Comparison of ENCODE assay signal across 8 cellular contexts in the genomic region with DNA sequence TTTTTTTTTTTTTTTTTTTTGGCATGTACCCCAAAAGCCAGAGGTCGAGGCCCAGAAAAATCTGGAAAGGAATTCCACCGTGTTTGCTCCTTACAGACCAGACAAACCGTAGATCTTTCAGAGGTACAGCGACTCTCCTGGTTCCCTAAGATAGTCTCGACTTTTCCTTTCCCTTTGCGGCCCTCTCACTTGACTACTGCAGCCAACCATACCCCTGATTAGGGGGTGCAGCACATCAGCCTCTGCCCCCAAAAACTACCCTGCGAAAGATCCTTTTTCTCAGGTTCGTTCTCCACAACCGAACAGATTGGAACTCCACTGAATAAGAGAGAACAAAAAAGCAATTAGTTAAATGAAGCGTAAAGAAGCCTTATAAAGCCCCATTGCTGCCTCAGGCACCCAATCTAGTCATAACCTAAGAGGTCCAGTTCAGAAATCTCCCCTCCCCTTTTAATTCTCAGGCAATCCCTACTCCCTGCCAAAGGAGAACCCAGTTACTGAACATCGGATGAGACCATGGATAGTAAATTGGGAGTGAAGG. TPM values are rescaled to one million over a fixed set of nuclear protein-coding genes. Genes with fewer than 3 reads are reported as not detected.
DNase-seq lines count a peak whose midpoint lies in the region; ATAC-seq and TF ChIP-seq lines count a peak whose summit lies in the region.

No MANE protein-coding gene starts in this region.

- no peak for DNase-seq in activated CD8-positive, alpha-beta memory T cell treated with anti-CD3 and anti-CD28 coated beads, Interleukin-2, amount 10 ng/mL, durations not matched to agents 7 days and 5 days
- DNase-seq in activated CD8-positive, alpha-beta memory T cell treated with anti-CD3 and anti-CD28 coated beads for 24 hours = no peak
- DNase-seq in breast epithelium (ENCODE audit: low spot score in 2 of 2) (no peak), lower lobe of right lung (no peak), uterus (no peak), SKM-1 treated with dmso at 0.1 percent for 144 hours (lab: John Stamatoyannopoulos, UW; ENCODE audit: unreplicated experiment) (no peak), SK-N-DZ (ENCODE audit: low spot score) (no peak)

- H3K27me3 Mint-ChIP-seq in activated CD8-positive, alpha-beta memory T cell treated with anti-CD3 and anti-CD28 coated beads, Interleukin-2, amount 10 ng/mL, durations not matched to agents 7 days and 5 days = no peaks in the 10 kb centered on the region

- H3K27me3 ChIP-seq in breast epithelium = no peaks in the 10 kb centered on the region
- H3K27me3 ChIP-seq in lower lobe of right lung (ENCODE audit: low read depth) = no peaks in the 10 kb centered on the region
- H3K27me3 ChIP-seq in uterus = no peaks in the 10 kb centered on the region

- H3K4me1 ChIP-seq in breast epithelium = no peaks in the 10 kb centered on the region
- H3K4me1 ChIP-seq in lower lobe of right lung = peaks cover 37% of the 10 kb centered on the region
- H3K4me1 ChIP-seq in uterus = peaks cover 4 to 9% of the 10 kb centered on the region in 2 donors

- no peaks in the 10 kb centered on the region for H3K9me3 Mint-ChIP-seq in activated CD8-positive, alpha-beta memory T cell treated with anti-CD3 and anti-CD28 coated beads, Interleukin-2, amount 10 ng/mL, durations not matched to agents 7 days and 5 days (ENCODE audit: low read depth)

- intact Hi-C loops in breast epithelium (cut with DNase I; ENCODE audit: low total_unique reads) (no loop called here), lower lobe of right lung (cut with DNase I) (no loop called here), uterus (cut with DNase I; ENCODE audit: low total_unique reads) (no loop called here)

- peaks cover 29% of the 10 kb centered on the region for H3K36me3 Mint-ChIP-seq in activated CD8-positive, alpha-beta memory T cell treated with anti-CD3 and anti-CD28 coated beads, Interleukin-2, amount 10 ng/mL, durations not matched to agents 7 days and 5 days

- H3K36me3 ChIP-seq in breast epithelium (no peaks in the 10 kb centered on the region), lower lobe of right lung (no peaks in the 10 kb centered on the region), uterus (no peaks in the 10 kb centered on the region)

- peak overlapping the region; percentile 34 for H3K27ac Mint-ChIP-seq in activated CD8-positive, alpha-beta memory T cell treated with anti-CD3 and anti-CD28 coated beads, Interleukin-2, amount 10 ng/mL, durations not matched to agents 7 days and 5 days

- TF ChIP-seq CTCF in breast epithelium (IDR thresholded peaks at IDR 0.05) = no peak
- TF ChIP-seq CTCF in lower lobe of right lung (IDR thresholded peaks at IDR 0.05) = no peak
- TF ChIP-seq CTCF in uterus (IDR thresholded peaks at IDR 0.05) = no peak

- no peak for TF ChIP-seq POLR2A in breast epithelium (IDR thresholded peaks at IDR 0.05)
- TF ChIP-seq POLR2A in uterus (IDR thresholded peaks at IDR 0.05) = no peak

- peaks cover 37% of the 10 kb centered on the region for H3K4me1 Mint-ChIP-seq in activated CD8-positive, alpha-beta memory T cell treated with anti-CD3 and anti-CD28 coated beads, Interleukin-2, amount 10 ng/mL, durations not matched to agents 7 days and 5 days

- peak overlapping the region; percentile 86 to 92 (median 91) for H3K4me3 ChIP-seq in breast epithelium
- peak overlapping the region; percentile 76 for H3K4me3 ChIP-seq in lower lobe of right lung
- H3K4me3 ChIP-seq in uterus = peak overlapping the region; percentile 46 to 98

- H3K9me3 ChIP-seq in breast epithelium (no peaks in the 10 kb centered on the region), lower lobe of right lung (no peaks in the 10 kb centered on the region), uterus (no peaks in the 10 kb centered on the region)

- H3K27ac ChIP-seq in breast epithelium (peak overlapping the region; percentile 33 to 86), lower lobe of right lung (peak overlapping the region; percentile 94), uterus (peak overlapping the region; percentile 89 to 98)

- CTCF ChIA-PET in activated CD8-positive, alpha-beta memory T cell treated with anti-CD3 and anti-CD28 coated beads, Interleukin-2, amount 10 ng/mL, durations not matched to agents 7 days and 5 days (lab: Charles Lee) = interaction anchor here (0.7 to 2.0 kb wide), 3 partner anchors 22 to 61 kb away, joined by 3 to 12 read pairs (median 5); no protein-coding TSS in a partner anchor

- ATAC-seq in activated CD8-positive, alpha-beta memory T cell treated with anti-CD3 and anti-CD28 coated beads, Interleukin-2, amount 10 ng/mL, durations not matched to agents 7 days and 5 days = no peak
- ATAC-seq in HG03571 (IDR thresholded peaks at IDR 0.05; ENCODE audit: unreplicated experiment) = peak; percentile 5
- peak; percentile 36 to 46 for ATAC-seq in lower lobe of right lung

- H3K4me3 Mint-ChIP-seq in activated CD8-positive, alpha-beta memory T cell treated with anti-CD3 and anti-CD28 coated beads, Interleukin-2, amount 10 ng/mL, durations not matched to agents 7 days and 5 days = peak overlapping the region; percentile 68

RNA-seq across cellular contexts. Expression of a gene that starts 0.4 kb away (rescaled TPM):
- total RNA-seq in activated CD8-positive, alpha-beta memory T cell treated with anti-CD3 and anti-CD28 coated beads, Interleukin-2, amount 10 ng/mL, durations not matched to agents 7 days and 5 days = 1 to 10 TPM; 1.6 to 1.8 TPM
- total RNA-seq in breast epithelium (1 to 10 TPM in 2 of 3 donors, under 1 TPM in 1; 0.98 to 1.6 (median 1.5) TPM), lower lobe of right lung (5.8 TPM), uterus (10 to 100 TPM in 2 of 4 donors, 1 to 10 TPM in 1, not detected in 1; 5.4 to 14.0 (median 13.5) TPM)
- not detected in 2 replicates for polyA plus RNA-seq in SK-N-DZ (2014; cell fraction: cytosol; rRNA removed)
- not detected in 2 replicates for polyA plus RNA-seq in SK-N-DZ (2014; cell fraction: nucleus; rRNA removed)

RNA-seq across cellular contexts. Expression of a gene that starts 23.2 kb away (rescaled TPM):
- 10 to 100 TPM; 41.8 to 44.3 TPM for total RNA-seq in activated CD8-positive, alpha-beta memory T cell treated with anti-CD3 and anti-CD28 coated beads, Interleukin-2, amount 10 ng/mL, durations not matched to agents 7 days and 5 days
- 10 to 100 TPM; 74.4 to 94.7 (median 80.5) TPM for total RNA-seq in breast epithelium
- total RNA-seq in lower lobe of right lung = 82.2 TPM
- 100 to 1,000 TPM in 1 of 4 donors, 10 to 100 TPM in 3; 33.0 to 155 (median 80.2) TPM for total RNA-seq in uterus
- polyA plus RNA-seq in SK-N-DZ (2014; cell fraction: cytosol; rRNA removed) = 56.9 and 66.6 TPM in 2 replicates
- 23.4 and 25.3 TPM in 2 replicates for polyA plus RNA-seq in SK-N-DZ (2014; cell fraction: nucleus; rRNA removed)

RNA-seq across cellular contexts. Expression of a gene that starts 58.1 kb away (rescaled TPM):
- total RNA-seq in activated CD8-positive, alpha-beta memory T cell treated with anti-CD3 and anti-CD28 coated beads, Interleukin-2, amount 10 ng/mL, durations not matched to agents 7 days and 5 days = 10 to 100 TPM; 13.3 to 13.5 TPM
- total RNA-seq in breast epithelium (10 to 100 TPM; 19.3 to 30.6 (median 23.7) TPM), lower lobe of right lung (24.1 TPM), uterus (10 to 100 TPM; 10.8 to 73.3 (median 22.4) TPM)
- 5.3 and 5.6 TPM in 2 replicates for polyA plus RNA-seq in SK-N-DZ (2014; cell fraction: cytosol; rRNA removed)
- polyA plus RNA-seq in SK-N-DZ (2014; cell fraction: nucleus; rRNA removed) = 4.0 and 4.6 TPM in 2 replicates
